Comparison of ENCODE assay signal across 19 cellular contexts in the genomic region with DNA sequence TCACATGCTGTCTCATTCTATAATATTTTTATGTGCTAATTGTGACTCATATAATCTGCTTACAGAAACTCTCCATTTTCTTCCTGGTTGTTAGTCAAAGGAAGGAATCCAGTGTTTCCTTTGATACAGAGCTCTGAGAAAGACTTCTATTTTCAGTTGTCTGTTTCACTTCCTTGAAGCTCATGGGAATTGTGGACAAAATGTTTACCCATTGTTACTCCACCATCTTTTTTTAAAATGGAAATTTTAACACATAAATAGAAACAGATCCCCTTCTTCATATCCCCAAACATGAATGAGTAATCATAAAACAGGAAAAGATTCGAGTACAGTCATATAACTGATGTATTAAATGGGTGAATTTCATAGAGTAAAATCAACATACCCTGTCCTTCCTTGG. TPM values are rescaled to one million over a fixed set of nuclear protein-coding genes. Genes with fewer than 3 reads are reported as not detected.
DNase-seq lines count a peak whose midpoint lies in the region; ATAC-seq and TF ChIP-seq lines count a peak whose summit lies in the region.
"Had no signal": no experiment of that assay in that cellular context is flagged by ENCODE, and none has a peak within 500 bp of the region (broad histone marks: within the 10 kb centered on the region; RNA-seq: fewer than 3 reads in every experiment).

No MANE protein-coding gene starts in this region.

- H3K27ac ChIP-seq in BLaER1 treated with 17β-estradiol and CSF1 and Interleukin-3, amounts not matched to agents 10 nM and 100 nM: peak overlapping the region; percentile 23 to 77 (median 66); a peak in 21 of 22 replicates
- peak overlapping the region in 1 of 2 donors; percentile 26 for H3K27ac ChIP-seq in left lung
- H3K27ac ChIP-seq: thyroid gland had no signal

- ATAC-seq in left lung: peak; percentile 19
- ATAC-seq in GM18519 (IDR thresholded peaks at IDR 0.05; ENCODE audit: low FRiP score, unreplicated experiment): no peak
- no peak for ATAC-seq in effector memory CD8-positive, alpha-beta T cell (replicated peaks)
- ATAC-seq: T-helper 17 cell had no signal

- H3K36me3 ChIP-seq in BLaER1 treated with 17β-estradiol and CSF1 and Interleukin-3, amounts not matched to agents 10 nM and 100 nM: no peaks in the 10 kb centered on the region
- no peaks in the 10 kb centered on the region for H3K36me3 ChIP-seq in left lung
- H3K36me3 ChIP-seq: thyroid gland had no signal

- H3K27me3 Mint-ChIP-seq in effector memory CD8-positive, alpha-beta T cell: no peaks in the 10 kb centered on the region
- H3K27me3 Mint-ChIP-seq: CD4-positive, alpha-beta memory T cell; T-helper 17 cell had no signal

- H4K20me1 ChIP-seq in BLaER1 treated with 17β-estradiol and CSF1 and Interleukin-3, amounts not matched to agents 10 nM and 100 nM: no peaks in the 10 kb centered on the region

- TF ChIP-seq CTCF in left lung (IDR thresholded peaks at IDR 0.05): no peak

- no peak overlapping the region for H3K4me3 Mint-ChIP-seq in effector memory CD8-positive, alpha-beta T cell
- H3K4me3 Mint-ChIP-seq: CD4-positive, alpha-beta memory T cell; T-helper 17 cell had no signal

- H3K4me1 ChIP-seq in BLaER1 treated with 17β-estradiol and CSF1 and Interleukin-3, amounts not matched to agents 10 nM and 100 nM: peaks cover 16 to 35% (median 28%) of the 10 kb centered on the region in 10 experiments
- H3K4me1 ChIP-seq in left lung: no peaks in the 10 kb centered on the region
- H3K4me1 ChIP-seq: thyroid gland had no signal

- no peak overlapping the region for H3K27ac Mint-ChIP-seq in effector memory CD8-positive, alpha-beta T cell
- H3K27ac Mint-ChIP-seq: T-helper 17 cell had no signal

- no peaks in the 10 kb centered on the region for H3K4me1 Mint-ChIP-seq in effector memory CD8-positive, alpha-beta T cell (ENCODE audit: low read depth in 2 of 2)
- H3K4me1 Mint-ChIP-seq: CD4-positive, alpha-beta memory T cell; T-helper 17 cell had no signal

- peak overlapping the region; percentile 22 to 66 (median 51); a peak in 21 of 22 replicates for H3K4me2 ChIP-seq in BLaER1 treated with 17β-estradiol and CSF1 and Interleukin-3, amounts not matched to agents 10 nM and 100 nM

- H3K27me3 ChIP-seq in BLaER1 treated with 17β-estradiol and CSF1 and Interleukin-3, amounts not matched to agents 10 nM and 100 nM: no peaks in the 10 kb centered on the region
- no peaks in the 10 kb centered on the region for H3K27me3 ChIP-seq in left lung
- H3K27me3 ChIP-seq: thyroid gland had no signal

- no peak overlapping the region for H3K4me3 ChIP-seq in BLaER1 treated with 17β-estradiol and CSF1 and Interleukin-3, amounts not matched to agents 10 nM and 100 nM
- H3K4me3 ChIP-seq in left lung: no peak overlapping the region
- H3K4me3 ChIP-seq: thyroid gland had no signal

- peak overlapping the region in 1 of 11 experiments; percentile 34; a peak in 1 of 22 replicates for H3K9ac ChIP-seq in BLaER1 treated with 17β-estradiol and CSF1 and Interleukin-3, amounts not matched to agents 10 nM and 100 nM

- H3K9me3 Mint-ChIP-seq in effector memory CD8-positive, alpha-beta T cell: peaks cover 0 to 2% of the 10 kb centered on the region in 2 donors

- DNase-seq in LoVo (ENCODE audit: low spot score): peak; percentile 8
- peak; percentile 22 for DNase-seq in dedifferentiated amniotic fluid mesenchymal stem cell (ENCODE audit: extremely low spot score)
- no peak for DNase-seq in left lung
- DNase-seq in HT-29 (ENCODE audit: low spot score): no peak
- DNase-seq in NAMALWA (ENCODE audit: low spot score): no peak
- no peak for DNase-seq in effector memory CD8-positive, alpha-beta T cell
- DNase-seq: activated CD4-positive, alpha-beta T cell treated with anti-CD3 and anti-CD28 coated beads, Interleukin-2, amount 50 U/mL, for 48 hours; activated naive CD4-positive, alpha-beta T cell; activated T-cell treated with anti-CD3 and anti-CD28 coated beads for 4 hours; CD4-positive, alpha-beta memory T cell; NCI-H1436; NCI-H2171; SHP77 treated with DMSO at 0.1 percent for 48 hours; stimulated activated naive CD4-positive, alpha-beta T cell; T-helper 17 cell; thyroid gland had no signal

- intact Hi-C loops in left lung (cut with DNase I): no loop called here

- H3K9me3 ChIP-seq in BLaER1 treated with 17β-estradiol and CSF1 and Interleukin-3, amounts not matched to agents 10 nM and 100 nM (replicated peaks in 1 of 11): peaks cover 0 to 11% (median 0%) of the 10 kb centered on the region in 11 experiments; a peak in 2 of 22 replicates
- no peaks in the 10 kb centered on the region for H3K9me3 ChIP-seq in left lung
- H3K9me3 ChIP-seq: thyroid gland had no signal

- no peaks in the 10 kb centered on the region for H3K36me3 Mint-ChIP-seq in effector memory CD8-positive, alpha-beta T cell (ENCODE audit: insufficient read depth)
- H3K36me3 Mint-ChIP-seq: CD4-positive, alpha-beta memory T cell had no signal

RNA-seq across cellular contexts. Expression of a gene that starts 42.0 kb away (rescaled TPM):
- 1 to 10 TPM; 2.3 to 3.2 TPM for total RNA-seq in left lung
- total RNA-seq in HT-29 (2014; rRNA removed; shearing (Covaris generic)): not detected in 2 replicates
- total RNA-seq: CD4-positive, alpha-beta memory T cell; myocyte; T-helper 17 cell had no signal

Comparison
In these comparisons a context has a peak if more than half of its experiments do, and no peak if none do; other contexts are left out.
1. DNase-seq: peak in LoVo (single experiment) and dedifferentiated amniotic fluid mesenchymal stem cell (single experiment); none in left lung (0 of 2), HT-29 (single experiment), NAMALWA (single experiment) and effector memory CD8-positive, alpha-beta T cell (0 of 3).